Comparison of ENCODE assay signal across 35 cellular contexts in genomic region chr2:212107989-212108388, GRCh38.
"Had no signal": no experiment of that assay in that cellular context is flagged by ENCODE, and none has a peak within 500 bp of the region (broad histone marks: within the 10 kb centered on the region; RNA-seq: fewer than 3 reads in every experiment).

No MANE protein-coding gene starts in this region.

- H3K36me3 ChIP-seq: ascending aorta, brain microvascular endothelial cell, breast epithelium had no signal

- FAIRE-seq: TTC549 had no signal

- H3K27ac Mint-ChIP-seq: activated B cell treated with CpG ODN at 0.5 μM for 24 hours; activated CD4-positive, alpha-beta memory T cell treated with anti-CD3 and anti-CD28 coated beads, Interleukin-2, amount 10 ng/mL, durations not matched to agents 7 days and 5 days; activated CD4-positive, alpha-beta T cell treated with anti-CD3 and anti-CD28 coated beads, Interleukin-2, amount 10 ng/mL, durations not matched to agents 7 days and 5 days; activated CD8-positive, alpha-beta memory T cell treated with anti-CD3 and anti-CD28 coated beads, Interleukin-2, amount 10 ng/mL, durations not matched to agents 7 days and 5 days; activated CD8-positive, alpha-beta T cell treated with anti-CD3 and anti-CD28 coated beads, Interleukin-2, amount 10 ng/mL, durations not matched to agents 7 days and 5 days; activated naive CD4-positive, alpha-beta T cell treated with anti-CD3 and anti-CD28 coated beads, Interleukin-2, amount 10 ng/mL, durations not matched to agents 7 days and 5 days; activated naive CD4-positive, alpha-beta T cell treated with anti-CD3 and anti-CD28 coated beads, Interleukin-2, amount 50 U/mL, for 24 hours; activated naive CD8-positive, alpha-beta T cell; activated naive CD8-positive, alpha-beta T cell treated with anti-CD3 and anti-CD28 coated beads, Interleukin-2, amount 10 ng/mL, durations not matched to agents 7 days and 5 days; activated naive CD8-positive, alpha-beta T cell treated with anti-CD3 and anti-CD28 coated beads, Interleukin-2, amount 50 U/mL, for 24 hours; activated T-cell treated with anti-CD3 and anti-CD28 coated beads, Interleukin-2, amount 50 U/mL, for 24 hours; activated T-helper 2 cell treated with anti-CD3 and anti-CD28 coated beads, Interferon-gamma antibody, Interleukin-2, Interleukin-4, amounts not matched to agents 10 μg/mL and 5 μg/mL and 100 μg/mL, durations not matched to agents 14 hours and 24 hours and 36 hours; T-helper 1 cell treated with Interleukin-12 subunit alpha and Interleukin-12 subunit beta and Interleukin-4 antibody, amounts not matched to agents 30 μg/mL and 1 μg/mL, for 36 hours; T-helper 2 cell treated with Interferon-gamma antibody and Interleukin-4, amounts not matched to agents 5 μg/mL and 100 μg/mL, for 36 hours had no signal

- H3K27ac ChIP-seq: ascending aorta, body of pancreas, brain microvascular endothelial cell, breast epithelium, VCaP had no signal

- H3K27me3 Mint-ChIP-seq: activated B cell treated with CpG ODN at 0.5 μM for 24 hours; activated CD4-positive, alpha-beta memory T cell treated with anti-CD3 and anti-CD28 coated beads, Interleukin-2, amount 10 ng/mL, durations not matched to agents 7 days and 5 days; activated CD4-positive, alpha-beta T cell treated with anti-CD3 and anti-CD28 coated beads, Interleukin-2, amount 10 ng/mL, durations not matched to agents 7 days and 5 days; activated CD8-positive, alpha-beta memory T cell treated with anti-CD3 and anti-CD28 coated beads, Interleukin-2, amount 10 ng/mL, durations not matched to agents 7 days and 5 days; activated naive CD4-positive, alpha-beta T cell treated with anti-CD3 and anti-CD28 coated beads, Interleukin-2, amount 10 ng/mL, durations not matched to agents 7 days and 5 days; activated naive CD4-positive, alpha-beta T cell treated with anti-CD3 and anti-CD28 coated beads, Interleukin-2, amount 50 U/mL, for 24 hours; activated naive CD8-positive, alpha-beta T cell; activated naive CD8-positive, alpha-beta T cell treated with anti-CD3 and anti-CD28 coated beads, Interleukin-2, amount 10 ng/mL, durations not matched to agents 7 days and 5 days; activated T-cell treated with anti-CD3 and anti-CD28 coated beads, Interleukin-2, amount 50 U/mL, for 24 hours had no signal

- H3K27me3 ChIP-seq: ascending aorta, body of pancreas, brain microvascular endothelial cell, breast epithelium had no signal

- H3K4me3 ChIP-seq: ascending aorta, body of pancreas, breast epithelium had no signal

- DNase-seq: activated B cell treated with CpG ODN at 0.5 μM for 24 hours; activated CD4-positive, alpha-beta memory T cell treated with anti-CD3 and anti-CD28 coated beads, Interleukin-2, amount 10 ng/mL, durations not matched to agents 7 days and 5 days; activated CD4-positive, alpha-beta T cell treated with anti-CD3 and anti-CD28 coated beads for 48 hours; activated CD4-positive, alpha-beta T cell treated with anti-CD3 and anti-CD28 coated beads, Interleukin-2, amount 10 ng/mL, durations not matched to agents 7 days and 5 days; activated CD4-positive, alpha-beta T cell treated with anti-CD3 and anti-CD28 coated beads, Interleukin-2, amount 50 U/mL, for 48 hours; activated CD4-positive, CD25-positive, alpha-beta regulatory T cell treated with anti-CD3 and anti-CD28 coated beads, Interleukin-2, amount 50 U/mL, for 72 hours; activated CD8-positive, alpha-beta memory T cell treated with anti-CD3 and anti-CD28 coated beads for 24 hours; activated CD8-positive, alpha-beta memory T cell treated with anti-CD3 and anti-CD28 coated beads, Interleukin-2, amount 10 ng/mL, durations not matched to agents 7 days and 5 days; activated CD8-positive, alpha-beta memory T cell treated with anti-CD3 and anti-CD28 coated beads, Interleukin-2, amount 50 U/mL, for 48 hours; activated CD8-positive, alpha-beta T cell treated with anti-CD3 and anti-CD28 coated beads, Interleukin-2, amount 10 ng/mL, durations not matched to agents 7 days and 5 days; activated effector memory CD4-positive, alpha-beta T cell treated with Interleukin-2 at 50 U/mL for 16 hours; activated gamma-delta T cell; activated naive CD4-positive, alpha-beta T cell treated with anti-CD3 and anti-CD28 coated beads, Interleukin-2, amount 10 ng/mL, durations not matched to agents 7 days and 5 days; activated naive CD4-positive, alpha-beta T cell treated with Interleukin-2 at 50 U/mL for 16 hours; activated naive CD8-positive, alpha-beta T cell treated with anti-CD3 and anti-CD28 coated beads, Interleukin-2, amount 10 ng/mL, durations not matched to agents 7 days and 5 days; activated naive CD8-positive, alpha-beta T cell treated with anti-CD3 and anti-CD28 coated beads, Interleukin-2, amount 50 U/mL, for 24 hours; activated T-cell treated with anti-CD3 and anti-CD28 coated beads, Interleukin-2, amount 50 U/mL, for 24 hours; activated T-cell treated with anti-CD3 and anti-CD28 coated beads, Interleukin-2, amount 50 U/mL, for 48 hours; amygdala; anterior cingulate cortex; body of pancreas; brain microvascular endothelial cell; central memory CD4-positive, alpha-beta T cell; T-helper 1 cell; T-helper 2 cell; T-helper 9 cell had no signal

- H3K9me3 ChIP-seq: ascending aorta had no signal

- H3K4me1 Mint-ChIP-seq: activated B cell treated with CpG ODN at 0.5 μM for 24 hours; activated CD4-positive, alpha-beta memory T cell treated with anti-CD3 and anti-CD28 coated beads, Interleukin-2, amount 10 ng/mL, durations not matched to agents 7 days and 5 days; activated CD4-positive, alpha-beta T cell treated with anti-CD3 and anti-CD28 coated beads, Interleukin-2, amount 10 ng/mL, durations not matched to agents 7 days and 5 days; activated CD8-positive, alpha-beta memory T cell treated with anti-CD3 and anti-CD28 coated beads, Interleukin-2, amount 10 ng/mL, durations not matched to agents 7 days and 5 days; activated naive CD4-positive, alpha-beta T cell treated with anti-CD3 and anti-CD28 coated beads, Interleukin-2, amount 10 ng/mL, durations not matched to agents 7 days and 5 days; activated naive CD4-positive, alpha-beta T cell treated with anti-CD3 and anti-CD28 coated beads, Interleukin-2, amount 50 U/mL, for 24 hours; activated naive CD8-positive, alpha-beta T cell treated with anti-CD3 and anti-CD28 coated beads, Interleukin-2, amount 10 ng/mL, durations not matched to agents 7 days and 5 days; activated naive CD8-positive, alpha-beta T cell treated with anti-CD3 and anti-CD28 coated beads, Interleukin-2, amount 50 U/mL, for 24 hours had no signal

- H3K36me3 Mint-ChIP-seq: activated CD8-positive, alpha-beta memory T cell treated with anti-CD3 and anti-CD28 coated beads, Interleukin-2, amount 10 ng/mL, durations not matched to agents 7 days and 5 days; activated naive CD4-positive, alpha-beta T cell treated with anti-CD3 and anti-CD28 coated beads, Interleukin-2, amount 10 ng/mL, durations not matched to agents 7 days and 5 days; activated naive CD4-positive, alpha-beta T cell treated with anti-CD3 and anti-CD28 coated beads, Interleukin-2, amount 50 U/mL, for 24 hours; activated naive CD8-positive, alpha-beta T cell; activated naive CD8-positive, alpha-beta T cell treated with anti-CD3 and anti-CD28 coated beads, Interleukin-2, amount 10 ng/mL, durations not matched to agents 7 days and 5 days had no signal

- ATAC-seq: activated CD8-positive, alpha-beta memory T cell treated with anti-CD3 and anti-CD28 coated beads, Interleukin-2, amount 10 ng/mL, durations not matched to agents 7 days and 5 days; activated CD8-positive, alpha-beta T cell treated with anti-CD3 and anti-CD28 coated beads, Interleukin-2, amount 10 ng/mL, durations not matched to agents 7 days and 5 days; activated naive CD8-positive, alpha-beta T cell treated with anti-CD3 and anti-CD28 coated beads, Interleukin-2, amount 50 U/mL, for 24 hours; body of pancreas had no signal

- H3K9me3 Mint-ChIP-seq: activated B cell treated with CpG ODN at 0.5 μM for 24 hours had no signal

- H3K4me1 ChIP-seq: ascending aorta, body of pancreas, breast epithelium had no signal

- H3K4me3 Mint-ChIP-seq: activated B cell treated with CpG ODN at 0.5 μM for 24 hours; activated CD4-positive, alpha-beta memory T cell treated with anti-CD3 and anti-CD28 coated beads, Interleukin-2, amount 10 ng/mL, durations not matched to agents 7 days and 5 days; activated CD4-positive, alpha-beta T cell treated with anti-CD3 and anti-CD28 coated beads, Interleukin-2, amount 10 ng/mL, durations not matched to agents 7 days and 5 days; activated CD8-positive, alpha-beta memory T cell treated with anti-CD3 and anti-CD28 coated beads, Interleukin-2, amount 10 ng/mL, durations not matched to agents 7 days and 5 days; activated CD8-positive, alpha-beta T cell treated with anti-CD3 and anti-CD28 coated beads, Interleukin-2, amount 10 ng/mL, durations not matched to agents 7 days and 5 days; activated naive CD4-positive, alpha-beta T cell treated with anti-CD3 and anti-CD28 coated beads, Interleukin-2, amount 10 ng/mL, durations not matched to agents 7 days and 5 days; activated naive CD4-positive, alpha-beta T cell treated with anti-CD3 and anti-CD28 coated beads, Interleukin-2, amount 50 U/mL, for 24 hours; activated naive CD8-positive, alpha-beta T cell; activated naive CD8-positive, alpha-beta T cell treated with anti-CD3 and anti-CD28 coated beads, Interleukin-2, amount 10 ng/mL, durations not matched to agents 7 days and 5 days; activated naive CD8-positive, alpha-beta T cell treated with anti-CD3 and anti-CD28 coated beads, Interleukin-2, amount 50 U/mL, for 24 hours; activated T-cell treated with anti-CD3 and anti-CD28 coated beads, Interleukin-2, amount 50 U/mL, for 24 hours; T-helper 1 cell treated with Interleukin-12 subunit alpha and Interleukin-12 subunit beta and Interleukin-4 antibody, amounts not matched to agents 30 μg/mL and 1 μg/mL, for 36 hours; T-helper 2 cell treated with Interferon-gamma antibody and Interleukin-4, amounts not matched to agents 5 μg/mL and 100 μg/mL, for 36 hours had no signal
